Comparison of ENCODE assay signal across 14 cellular contexts in the genomic region with DNA sequence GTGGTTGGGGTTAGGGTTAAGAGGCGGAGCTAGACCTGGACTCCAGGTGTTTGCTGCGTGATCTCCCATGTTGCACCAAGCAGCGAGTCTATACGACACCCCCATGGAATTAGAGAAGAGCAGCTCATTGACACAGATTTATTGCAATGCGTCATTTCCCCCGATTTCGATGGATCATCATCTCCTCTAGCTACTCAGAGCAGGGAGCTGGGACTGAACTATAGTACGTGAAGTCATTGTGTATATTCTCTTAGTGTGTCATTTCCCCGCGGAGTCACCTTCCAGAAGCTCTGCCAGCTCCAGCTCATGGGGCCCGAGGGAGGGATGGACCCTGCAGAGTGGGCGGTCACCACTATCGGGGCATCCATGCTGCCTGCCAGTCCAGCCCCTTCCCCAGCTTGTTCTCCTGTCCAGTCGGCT. TPM values are rescaled to one million over a fixed set of nuclear protein-coding genes. Genes with fewer than 3 reads are reported as not detected.
A peak's percentile ranks its signal among the peaks of the same experiment; 100 is the strongest.
DNase-seq lines count a peak whose midpoint lies in the region; ATAC-seq, FAIRE-seq and TF ChIP-seq lines count a peak whose summit lies in the region.
"Had no signal": no experiment of that assay in that cellular context is flagged by ENCODE, and none has a peak within 500 bp of the region (broad histone marks: within the 10 kb centered on the region; RNA-seq: fewer than 3 reads in every experiment).

No MANE protein-coding gene starts in this region.

- TF ChIP-seq EP300 in HepG2 (IDR thresholded peaks at IDR 0.05; ENCODE audit: low read depth in 2 of 2, low read length in 2 of 2) (no peak), HepG2 (CRISPR knock-in tag; IDR thresholded peaks at IDR 0.05; ENCODE audit: borderline replicate concordance) (no peak)

- POLR2A ChIA-PET in HepG2 (lab: Yijun Ruan, JAX) = interaction anchor here (1.0 to 2.5 kb wide), 3 partner anchors 13 to 84 kb away, joined by 3 to 6 read pairs (median 3); no protein-coding TSS in a partner anchor

- peak overlapping the region; percentile 62; the same call in 1 of the 2 replicates for H3K27ac Mint-ChIP-seq in HFFc6
- H3K27ac Mint-ChIP-seq: activated CD4-positive, alpha-beta T cell treated with anti-CD3 and anti-CD28 coated beads, Interleukin-2, amount 10 ng/mL, durations not matched to agents 24 days and 14 days had no signal

- H3K27me3 ChIP-seq in BLaER1 treated with 17β-estradiol and CSF1 and Interleukin-3, amounts not matched to agents 10 nM and 100 nM = no peaks in the 10 kb centered on the region; a peak in 1 of 22 replicates
- H3K27me3 ChIP-seq in HepG2 (ENCODE audit: control insufficient read depth in 1 of 2, insufficient read depth in 2 of 2, low read length in 2 of 2) (peaks cover 2 to 32% of the 10 kb centered on the region in 2 experiments; a peak in 4 of 5 replicates), right atrium auricular region (no peaks in the 10 kb centered on the region)

- intact Hi-C loops in HepG2 (cut with micrococcal nuclease; ENCODE audit: unreplicated experiment) = loop anchor here (2.0 kb wide), 1 partner anchor 14 kb away; no protein-coding TSS in a partner anchor

- H3K36me3 Mint-ChIP-seq in HFFc6 (ENCODE audit: low read depth) = no peaks in the 10 kb centered on the region

- CTCF ChIA-PET in HepG2 (lab: Yijun Ruan, JAX; ENCODE audit: low intra/inter-chr PET ratio, low total read pairs) = no interaction called here

- no peak overlapping the region for H2AFZ ChIP-seq in HepG2 (ENCODE audit: low read length)

- H4K20me1 ChIP-seq in BLaER1 treated with 17β-estradiol and CSF1 and Interleukin-3, amounts not matched to agents 10 nM and 100 nM = no peaks in the 10 kb centered on the region; a peak in 1 of 22 replicates
- no peaks in the 10 kb centered on the region for H4K20me1 ChIP-seq in HepG2 (ENCODE audit: insufficient read depth, low read length)

- peaks cover 66% of the 10 kb centered on the region for H3K4me1 Mint-ChIP-seq in HFFc6 (ENCODE audit: low read depth)

- no peaks in the 10 kb centered on the region for H3K9me3 ChIP-seq in BLaER1 treated with 17β-estradiol and CSF1 and Interleukin-3, amounts not matched to agents 10 nM and 100 nM (replicated peaks in 1 of 11)
- no peaks in the 10 kb centered on the region for H3K9me3 ChIP-seq in HepG2 (ENCODE audit: low read length)
- no peaks in the 10 kb centered on the region for H3K9me3 ChIP-seq in right atrium auricular region
- H3K9me3 ChIP-seq: psoas muscle, stomach had no signal

- TF ChIP-seq CTCF in HFFc6 (IDR thresholded peaks at IDR 0.05) (no peak), astrocyte of the spinal cord (IDR thresholded peaks at IDR 0.05; ENCODE audit: low read depth, low read length) (no peak), HepG2 (CRISPR knock-in tag; IDR thresholded peaks at IDR 0.05) (no peak), right atrium auricular region (IDR thresholded peaks at IDR 0.05) (no peak)

- ATAC-seq in HepG2 (no peak), HG02981 (IDR thresholded peaks at IDR 0.05; ENCODE audit: unreplicated experiment) (no peak)
- ATAC-seq: left colon, psoas muscle had no signal

- no peak for FAIRE-seq in HepG2 (lab: Jason Lieb, UNC)

- H3K4me3 ChIP-seq in BLaER1 treated with 17β-estradiol and CSF1 and Interleukin-3, amounts not matched to agents 10 nM and 100 nM = 0 out of 20 replicates have a peak overlapping the region, but pooled peaks of 1 of the 10 experiments have one; percentile 15
- H3K4me3 ChIP-seq in astrocyte of the spinal cord (ENCODE audit: low read depth, low read length) (no peak overlapping the region), HepG2 (replicated peaks in 1 of 3; ENCODE audit: insufficient read depth in 1 of 3, low read depth in 2 of 3, low read length in 3 of 3) (peak overlapping the region in 1 of 3 experiments; percentile 5; a peak in 1 of 6 replicates), right atrium auricular region (no peak overlapping the region)
- H3K4me3 ChIP-seq: psoas muscle, stomach had no signal

- no peaks in the 10 kb centered on the region for H3K9me3 Mint-ChIP-seq in HFFc6
- H3K9me3 Mint-ChIP-seq: activated CD4-positive, alpha-beta T cell treated with anti-CD3 and anti-CD28 coated beads, Interleukin-2, amount 10 ng/mL, durations not matched to agents 24 days and 14 days had no signal

- no TSS peak for BruUV-seq in HepG2 (replicated peaks; lab: Mats Ljungman, UMichigan)

- peak overlapping the region; percentile 58 to 88 (median 78) for H3K4me2 ChIP-seq in BLaER1 treated with 17β-estradiol and CSF1 and Interleukin-3, amounts not matched to agents 10 nM and 100 nM
- peak overlapping the region; percentile 46 for H3K4me2 ChIP-seq in HepG2 (ENCODE audit: low read depth, low read length)

- in situ Hi-C loops in astrocyte of the spinal cord (cut with HindIII; ENCODE audit: low sequenced_read_pairs) (no loop called here), HepG2 (cut with HindIII; ENCODE audit: extremely low pct_ligation_motif_present, low pct_unique_long_range_greater_than_20kb) (no loop called here)

- TF ChIP-seq POLR2A in HepG2 (IDR thresholded peaks at IDR 0.05; ENCODE audit: insufficient read depth in 1 of 2, low read depth in 2 of 2, low read length in 2 of 2) = no peak

- peaks cover 18% of the 10 kb centered on the region for H3K27me3 Mint-ChIP-seq in HFFc6 (ENCODE audit: insufficient read depth)

- peaks cover 12 to 56% (median 38%) of the 10 kb centered on the region in 10 experiments; a peak in 19 of 20 replicates for H3K4me1 ChIP-seq in BLaER1 treated with 17β-estradiol and CSF1 and Interleukin-3, amounts not matched to agents 10 nM and 100 nM
- H3K4me1 ChIP-seq in HepG2 (ENCODE audit: insufficient read depth, low read length) = peaks cover 67% of the 10 kb centered on the region
- peaks cover 0 to 18% of the 10 kb centered on the region in 2 donors for H3K4me1 ChIP-seq in right atrium auricular region

- 39% methylated on average over 9 of the region's 14 CpGs for WGBS in HepG2 (ENCODE audit: low lambda C conversion rate)

- TF ChIP-seq RAD21 in HepG2 (CRISPR knock-in tag; IDR thresholded peaks at IDR 0.05) = no peak

- H3K9ac ChIP-seq in BLaER1 treated with 17β-estradiol and CSF1 and Interleukin-3, amounts not matched to agents 10 nM and 100 nM = peak overlapping the region in 3 of 11 experiments; percentile 16 to 24 (median 19); a peak in 1 of 22 replicates
- no peak overlapping the region for H3K9ac ChIP-seq in HepG2 (ENCODE audit: insufficient read depth, low read depth, low read length)

- no peaks in the 10 kb centered on the region for H3K79me2 ChIP-seq in HepG2 (ENCODE audit: insufficient read depth, low read length)

- H3K4me3 Mint-ChIP-seq in HFFc6 = peak overlapping the region; percentile 52; the same call in 1 of the 2 replicates
- H3K4me3 Mint-ChIP-seq: activated CD4-positive, alpha-beta T cell treated with anti-CD3 and anti-CD28 coated beads, Interleukin-2, amount 10 ng/mL, durations not matched to agents 24 days and 14 days had no signal

- H3K27ac ChIP-seq in BLaER1 treated with 17β-estradiol and CSF1 and Interleukin-3, amounts not matched to agents 10 nM and 100 nM = no peak overlapping the region
- H3K27ac ChIP-seq in HepG2 (ENCODE audit: extremely low read length, insufficient read depth, low read length) = no peak overlapping the region
- no peak overlapping the region for H3K27ac ChIP-seq in right atrium auricular region
- H3K27ac ChIP-seq: psoas muscle, stomach had no signal

- H3K36me3 ChIP-seq in BLaER1 treated with 17β-estradiol and CSF1 and Interleukin-3, amounts not matched to agents 10 nM and 100 nM = no peaks in the 10 kb centered on the region
- H3K36me3 ChIP-seq in HepG2 (replicated peaks in 1 of 2; ENCODE audit: control insufficient read depth in 1 of 2, insufficient read depth in 2 of 2, low read length in 2 of 2) = no peaks in the 10 kb centered on the region
- no peaks in the 10 kb centered on the region for H3K36me3 ChIP-seq in right atrium auricular region
- H3K36me3 ChIP-seq: stomach had no signal

- DNase-seq in HFFc6 (no peak), astrocyte of the spinal cord (ENCODE audit: low read depth, low spot score) (peak; percentile 57), HepG2 (ENCODE audit: low spot score) (no peak), OCI-M2 (lab: John Stamatoyannopoulos, UW; ENCODE audit: unreplicated experiment) (no peak), KG1 (lab: John Stamatoyannopoulos, UW) (no peak), right atrium auricular region (ENCODE audit: low spot score) (no peak)
- DNase-seq: activated CD4-positive, alpha-beta T cell treated with anti-CD3 and anti-CD28 coated beads, Interleukin-2, amount 10 ng/mL, durations not matched to agents 24 days and 14 days; GF-D8; left colon; NCI-H226; psoas muscle; stomach had no signal

RNA-seq across cellular contexts. Expression of gene C2CD2, which starts 7.5 kb away (rescaled TPM):
- total RNA-seq in HFFc6 (2021; fragmentation: NEBNext Ultra II Directional; extraction: Animal tissue kit (Norgen Biotek cat#: 25700)) = 10 to 100 TPM; 14.4 to 19.9 (median 17.2) TPM
- total RNA-seq in HepG2 (2016; rRNA removed; fragmentation: Illumina TruSeq; extraction: Trizol) = 10.4 and 12.5 TPM in 2 replicates
- total RNA-seq in HepG2 (2016; cell fraction: cytosol; rRNA removed; fragmentation: Illumina TruSeq; extraction: Trizol; ENCODE audit: low read depth) = 7.3 and 11.5 TPM in 2 replicates
- total RNA-seq in HepG2 (2016; cell fraction: insoluble cytoplasmic fraction; rRNA removed; fragmentation: Illumina TruSeq; extraction: Trizol) = 10.9 and 12.2 TPM in 2 replicates
- total RNA-seq in HepG2 (2016; cell fraction: membrane; rRNA removed; fragmentation: Illumina TruSeq; extraction: Trizol) = 9.5 and 12.2 TPM in 2 replicates
- total RNA-seq in HepG2 (2016; cell fraction: nucleus; rRNA removed; fragmentation: Illumina TruSeq; extraction: Trizol) = 14.5 and 19.4 TPM in 2 replicates
- polyA plus RNA-seq in HepG2 (2011; rRNA removed) = 19.5 and 19.7 TPM in 2 replicates
- polyA plus RNA-seq in HepG2 (2011; cell fraction: cytosol; rRNA removed) = 11.6 and 12.9 TPM in 2 replicates
- 29.5 and 36.3 TPM in 2 replicates for polyA plus RNA-seq in HepG2 (2011; cell fraction: nucleus; rRNA removed)
- polyA plus RNA-seq in HepG2 (2012) = 8.1 and 8.7 TPM in 2 replicates
- 1.3 and 1.9 TPM in 2 replicates for polyA plus RNA-seq in HepG2 (2016; cell fraction: cytosol; fragmentation: Illumina TruSeq; extraction: Trizol; ENCODE audit: low read depth)
- 7.6 and 8.0 TPM in 2 replicates for polyA plus RNA-seq in HepG2 (2016; cell fraction: insoluble cytoplasmic fraction; fragmentation: Illumina TruSeq; extraction: Trizol; ENCODE audit: low read depth)
- 3.9 and 4.6 TPM in 2 replicates for polyA plus RNA-seq in HepG2 (2016; cell fraction: membrane; fragmentation: Illumina TruSeq; extraction: Trizol; ENCODE audit: low read depth)
- 22.5 and 23.5 TPM in 2 replicates for polyA plus RNA-seq in HepG2 (2016; cell fraction: nucleus; fragmentation: Illumina TruSeq; extraction: Trizol; ENCODE audit: insufficient read depth, low read depth)
- polyA minus RNA-seq in HepG2 (2011; rRNA and poly(A)+ RNA removed; ENCODE audit: low replicate concordance) = 80.5 and 82.8 TPM in 2 replicates
- polyA minus RNA-seq in HepG2 (2011; cell fraction: cytosol; rRNA and poly(A)+ RNA removed) = 15.5 and 21.5 TPM in 2 replicates
- polyA minus RNA-seq in HepG2 (2011; cell fraction: nucleus; rRNA and poly(A)+ RNA removed) = 34.5 and 38.3 TPM in 2 replicates
- total RNA-seq in right atrium auricular region = 1 to 10 TPM; 8.6 to 9.1 TPM

RNA-seq across cellular contexts. Expression of gene ZBTB21, which starts 48.9 kb away (rescaled TPM):
- 10 to 100 TPM; 16.6 to 19.5 (median 18.9) TPM for total RNA-seq in HFFc6 (2021; fragmentation: NEBNext Ultra II Directional; extraction: Animal tissue kit (Norgen Biotek cat#: 25700))
- total RNA-seq in HepG2 (2016; rRNA removed; fragmentation: Illumina TruSeq; extraction: Trizol) (6.1 and 7.7 TPM in 2 replicates), right atrium auricular region (10 to 100 TPM in 1 of 2 donors, 1 to 10 TPM in 1; 5.5 to 10.3 TPM)
- total RNA-seq in HepG2 (2016; cell fraction: cytosol; rRNA removed; fragmentation: Illumina TruSeq; extraction: Trizol; ENCODE audit: low read depth) = 0.97 and 1.3 TPM in 2 replicates
- 5.5 and 8.3 TPM in 2 replicates for total RNA-seq in HepG2 (2016; cell fraction: insoluble cytoplasmic fraction; rRNA removed; fragmentation: Illumina TruSeq; extraction: Trizol)
- total RNA-seq in HepG2 (2016; cell fraction: membrane; rRNA removed; fragmentation: Illumina TruSeq; extraction: Trizol) = 3.0 and 3.4 TPM in 2 replicates
- 8.5 and 10.3 TPM in 2 replicates for total RNA-seq in HepG2 (2016; cell fraction: nucleus; rRNA removed; fragmentation: Illumina TruSeq; extraction: Trizol)
- 2.5 and 4.5 TPM in 2 replicates for polyA plus RNA-seq in HepG2 (2011; rRNA removed)
- polyA plus RNA-seq in HepG2 (2011; cell fraction: cytosol; rRNA removed) = 1.6 and 2.3 TPM in 2 replicates
- polyA plus RNA-seq in HepG2 (2011; cell fraction: nucleus; rRNA removed) = 4.3 and 8.3 TPM in 2 replicates
- polyA plus RNA-seq in HepG2 (2012) = 3.7 and 5.1 TPM in 2 replicates
- 0.25 TPM in 2 replicates for polyA plus RNA-seq in HepG2 (2016; cell fraction: cytosol; fragmentation: Illumina TruSeq; extraction: Trizol; ENCODE audit: low read depth)
- 5.7 and 5.8 TPM in 2 replicates for polyA plus RNA-seq in HepG2 (2016; cell fraction: insoluble cytoplasmic fraction; fragmentation: Illumina TruSeq; extraction: Trizol; ENCODE audit: low read depth)
- 0.60 and 0.90 TPM in 2 replicates for polyA plus RNA-seq in HepG2 (2016; cell fraction: membrane; fragmentation: Illumina TruSeq; extraction: Trizol; ENCODE audit: low read depth)
- 8.0 and 9.0 TPM in 2 replicates for polyA plus RNA-seq in HepG2 (2016; cell fraction: nucleus; fragmentation: Illumina TruSeq; extraction: Trizol; ENCODE audit: insufficient read depth, low read depth)
- polyA minus RNA-seq in HepG2 (2011; rRNA and poly(A)+ RNA removed; ENCODE audit: low replicate concordance) = 6.1 and 21.7 TPM in 2 replicates
- 4.0 and 6.0 TPM in 2 replicates for polyA minus RNA-seq in HepG2 (2011; cell fraction: cytosol; rRNA and poly(A)+ RNA removed)
- polyA minus RNA-seq in HepG2 (2011; cell fraction: nucleus; rRNA and poly(A)+ RNA removed) = 14.5 and 16.0 TPM in 2 replicates
